In genomic region chr6:2656460-2657064, GRCh38 we compare ENCODE assay signal across 17 cellular contexts.
DNase-seq lines count a peak whose midpoint lies in the region; ATAC-seq, FAIRE-seq and TF ChIP-seq lines count a peak whose summit lies in the region.
"Had no signal": no experiment of that assay in that cellular context is flagged by ENCODE, and none has a peak within 500 bp of the region (broad histone marks: within the 10 kb centered on the region; RNA-seq: fewer than 3 reads in every experiment).

No MANE protein-coding gene starts in this region.

- CTCF ChIA-PET in WTC11 (lab: Charles Lee): no interaction called here
- CTCF ChIA-PET in CD4-positive, alpha-beta T cell (lab: Charles Lee): no interaction called here

- H3K4me3 Mint-ChIP-seq in WTC11: no peak overlapping the region
- no peak overlapping the region for H3K4me3 Mint-ChIP-seq in CD4-positive, alpha-beta T cell
- H3K4me3 Mint-ChIP-seq: CD14-positive monocyte, HFFc6 had no signal

- POLR2A ChIA-PET in WTC11 (lab: Charles Lee): no interaction called here
- POLR2A ChIA-PET in CD4-positive, alpha-beta T cell (lab: Charles Lee): no interaction called here

- peaks cover 21% of the 10 kb centered on the region for H3K36me3 Mint-ChIP-seq in WTC11
- H3K36me3 Mint-ChIP-seq in CD4-positive, alpha-beta T cell (ENCODE audit: low read depth): no peaks in the 10 kb centered on the region
- H3K36me3 Mint-ChIP-seq: CD14-positive monocyte had no signal

- peak overlapping the region; percentile 93 for H3K27ac Mint-ChIP-seq in WTC11
- H3K27ac Mint-ChIP-seq in CD4-positive, alpha-beta T cell: no peak overlapping the region
- H3K27ac Mint-ChIP-seq: CD14-positive monocyte, HFFc6 had no signal

- H3K27me3 Mint-ChIP-seq in WTC11 (ENCODE audit: low read depth): peaks cover 4% of the 10 kb centered on the region
- H3K27me3 Mint-ChIP-seq in CD4-positive, alpha-beta T cell: peaks cover 7% of the 10 kb centered on the region

- H3K27me3 ChIP-seq in CD4-positive, alpha-beta T cell (ENCODE audit: control insufficient read depth, insufficient read depth, low read length): no peaks in the 10 kb centered on the region

- TF ChIP-seq CTCF in WTC11 (IDR thresholded peaks at IDR 0.05): no peak
- TF ChIP-seq CTCF in CD4-positive, alpha-beta T cell (IDR thresholded peaks at IDR 0.05): no peak

- peak; percentile 60 for ATAC-seq in WTC11
- no peak for ATAC-seq in CD4-positive, alpha-beta T cell (ENCODE audit: poor library complexity)
- no peak for ATAC-seq in GM18907 (IDR thresholded peaks at IDR 0.05; ENCODE audit: unreplicated experiment)

- DNase-seq in GM12892 (ENCODE audit: insufficient read length) (no peak), HTR-8/SVneo (ENCODE audit: insufficient read length, low spot score) (no peak), WTC11 (ENCODE audit: low spot score) (no peak), medulla oblongata (ENCODE audit: extremely low spot score) (peak; percentile 9), COLO829 (ENCODE audit: low spot score) (no peak), NCI-H2227 treated with DMSO at 0.1 percent for 48 hours (lab: John Stamatoyannopoulos, UW) (no peak)
- no peak for DNase-seq in CD4-positive, alpha-beta T cell
- DNase-seq: AML-193, DMS79, GOT3, HFFc6, NCI-H1436, NCI-H2029, NCI-H2171, NCI-H510A had no signal

- H3K9me3 Mint-ChIP-seq in WTC11: peaks cover 26% of the 10 kb centered on the region
- no peaks in the 10 kb centered on the region for H3K9me3 Mint-ChIP-seq in CD4-positive, alpha-beta T cell
- H3K9me3 Mint-ChIP-seq: HFFc6 had no signal

- no peak for TF ChIP-seq POLR2A in GM12892 (IDR thresholded peaks at IDR 0.05; ENCODE audit: low read depth, low read length)

- no peaks in the 10 kb centered on the region for H3K9me3 ChIP-seq in CD4-positive, alpha-beta T cell (ENCODE audit: control insufficient read depth, low read length)

- FAIRE-seq in GM12892 (lab: Jason Lieb, UNC) (peak; percentile 63), HTR-8/SVneo (lab: Jason Lieb, UNC) (peak; percentile 51)

- no peak overlapping the region for H3K27ac ChIP-seq in CD4-positive, alpha-beta T cell (ENCODE audit: low read depth, low read length)

- intact Hi-C loops in CD4-positive, alpha-beta T cell (cut with DNase I, micrococcal nuclease): no loop called here

- H3K4me1 Mint-ChIP-seq in WTC11: peaks cover 28% of the 10 kb centered on the region
- H3K4me1 Mint-ChIP-seq in CD4-positive, alpha-beta T cell (ENCODE audit: low read depth): no peaks in the 10 kb centered on the region

TF ChIP-seq in WTC11, 78 proteins besides CTCF, POLR2A, EP300 and RAD21 (continues in another document):
- TF ChIP-seq ZNF219 (CRISPR knock-in tag; IDR thresholded peaks at IDR 0.05; ENCODE audit: borderline replicate concordance): no peak
- TF ChIP-seq FOXJ3 (CRISPR knock-in tag; IDR thresholded peaks at IDR 0.05; ENCODE audit: borderline replicate concordance): no peak
- TF ChIP-seq ATF6 (CRISPR knock-in tag; IDR thresholded peaks at IDR 0.05): no peak
- TF ChIP-seq E2F4 (CRISPR knock-in tag; IDR thresholded peaks at IDR 0.05; ENCODE audit: borderline replicate concordance, low read depth): no peak
- no peak for TF ChIP-seq NR3C1 (CRISPR knock-in tag; conservative IDR thresholded peaks at IDR 0.05; ENCODE audit: low read depth)
- TF ChIP-seq PRDM15 (CRISPR knock-in tag; IDR thresholded peaks at IDR 0.05): no peak
- TF ChIP-seq ZNF423 (CRISPR knock-in tag; IDR thresholded peaks at IDR 0.05): no peak
- no peak for TF ChIP-seq ERG (CRISPR knock-in tag; IDR thresholded peaks at IDR 0.05)
- no peak for TF ChIP-seq IRF1 (CRISPR knock-in tag; IDR thresholded peaks at IDR 0.05)
- TF ChIP-seq ZSCAN18 (CRISPR knock-in tag; IDR thresholded peaks at IDR 0.05): no peak
- no peak for TF ChIP-seq ZNF396 (CRISPR knock-in tag; IDR thresholded peaks at IDR 0.05; ENCODE audit: borderline replicate concordance)
